ENCODE assay signal across 9 cellular contexts in the genomic region with DNA sequence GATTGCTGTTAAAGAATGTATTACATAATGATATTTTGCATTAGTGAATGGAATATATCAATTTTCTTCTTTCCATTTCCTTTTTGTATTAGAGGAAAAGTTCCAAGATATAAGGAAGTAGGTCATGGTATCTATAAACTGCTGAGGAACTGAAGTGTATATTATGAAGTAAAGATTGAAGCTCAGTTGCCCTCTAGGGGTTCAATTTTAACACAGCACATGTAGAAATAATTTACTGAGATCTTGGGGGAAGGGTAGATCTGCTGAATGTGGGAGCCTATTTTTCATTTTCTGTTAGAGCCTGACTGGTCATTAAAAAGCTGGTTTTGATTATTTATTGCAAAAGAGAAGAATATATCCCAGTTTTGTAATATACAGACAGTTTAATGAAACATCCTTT. TPM values are rescaled to one million over a fixed set of nuclear protein-coding genes. Genes with fewer than 3 reads are reported as not detected.
DNase-seq lines count a peak whose midpoint lies in the region; ATAC-seq and TF ChIP-seq lines count a peak whose summit lies in the region.
"Had no signal": no experiment of that assay in that cellular context is flagged by ENCODE, and none has a peak within 500 bp of the region (broad histone marks: within the 10 kb centered on the region; RNA-seq: fewer than 3 reads in every experiment).

No MANE protein-coding gene starts in this region.

- H3K36me3 Mint-ChIP-seq in MCF 10A (ENCODE audit: insufficient read depth, unreplicated experiment), result peaks cover 3% of the 10 kb centered on the region

- H3K27ac ChIP-seq in uterus, result no peak overlapping the region
- H3K27ac ChIP-seq: neutrophil had no signal

- DNase-seq in BE2C (no peak), NCI-H345 (lab: John Stamatoyannopoulos, UW) (peak; percentile 14), MCF 10A (ENCODE audit: unreplicated experiment) (peak; percentile 52), kidney tubule cell (ENCODE audit: low spot score) (peak; percentile 49), uterus (no peak)
- DNase-seq in stimulated activated CD4-positive, alpha-beta T cell treated with anti-CD3 and anti-CD28 coated beads, Interleukin-1b, Interleukin-23, amount 100 ng/mL, for 48 hours, result no peak

- no peaks in the 10 kb centered on the region for H3K9me3 ChIP-seq in BE2C
- no peaks in the 10 kb centered on the region for H3K9me3 ChIP-seq in uterus
- H3K9me3 ChIP-seq: neutrophil had no signal

- BruUV-seq in MCF 10A (replicated peaks; lab: Mats Ljungman, UMichigan), result no TSS peak

- H3K4me1 Mint-ChIP-seq in MCF 10A (ENCODE audit: insufficient read depth, unreplicated experiment), result peaks cover 13% of the 10 kb centered on the region

- no peak for TF ChIP-seq POLR2A in uterus (IDR thresholded peaks at IDR 0.05)

- H3K4me1 ChIP-seq in BE2C (peaks cover 2% of the 10 kb centered on the region; the same call in 1 of the 2 replicates), uterus (no peaks in the 10 kb centered on the region)

- ATAC-seq in GM18508 (IDR thresholded peaks at IDR 0.05; ENCODE audit: insufficient read depth, unreplicated experiment) (peak; percentile 79), HG02885 (IDR thresholded peaks at IDR 0.05; ENCODE audit: poor library complexity, unreplicated experiment) (peak; percentile 95)

- H3K4me3 Mint-ChIP-seq in MCF 10A (ENCODE audit: unreplicated experiment), result no peak overlapping the region

- H3K27ac Mint-ChIP-seq in MCF 10A (ENCODE audit: low read depth, unreplicated experiment), result no peak overlapping the region

- intact Hi-C loops in MCF 10A (cut with micrococcal nuclease) (loop anchor here (1.0 to 5.0 kb wide), 3 partner anchors 344 to 574 kb away; no protein-coding TSS in a partner anchor), uterus (cut with DNase I; ENCODE audit: low total_unique reads) (no loop called here)

- no peaks in the 10 kb centered on the region for H3K27me3 Mint-ChIP-seq in MCF 10A (ENCODE audit: insufficient read depth, unreplicated experiment)

- no peak overlapping the region for H3K4me3 ChIP-seq in BE2C (ENCODE audit: low read depth, low read length)
- H3K4me3 ChIP-seq in uterus, result no peak overlapping the region

- CTCF ChIA-PET in MCF 10A (lab: Yijun Ruan, JAX), result interaction anchor here (0.6 to 4.8 kb wide), 7 partner anchors 424 to 815 kb away, joined by 3 to 70 read pairs (median 4); a partner anchor contains a TSS

- H3K27me3 ChIP-seq in BE2C, result no peaks in the 10 kb centered on the region
- no peaks in the 10 kb centered on the region for H3K27me3 ChIP-seq in uterus
- H3K27me3 ChIP-seq: neutrophil had no signal

- H3K36me3 ChIP-seq in BE2C, result no peaks in the 10 kb centered on the region
- no peaks in the 10 kb centered on the region for H3K36me3 ChIP-seq in uterus
- H3K36me3 ChIP-seq: neutrophil had no signal

- no peaks in the 10 kb centered on the region for H3K9me3 Mint-ChIP-seq in MCF 10A (ENCODE audit: unreplicated experiment)

- POLR2A ChIA-PET in MCF 10A (lab: Yijun Ruan, JAX), result interaction anchor here (0.6 to 3.9 kb wide), 5 partner anchors 397 to 578 kb away, joined by 3 to 17 read pairs (median 5); a partner anchor contains a TSS

- TF ChIP-seq CTCF in BE2C (IDR thresholded peaks at IDR 0.05; ENCODE audit: low read depth, low read length) (peak; percentile 46), MCF 10A (IDR thresholded peaks at IDR 0.05; ENCODE audit: unreplicated experiment) (peak; percentile 39), uterus (IDR thresholded peaks at IDR 0.05) (peak; percentile 25 to 50 (median 32))

RNA-seq across cellular contexts. Expression of a gene that starts 45.2 kb away (rescaled TPM):
- 6.2 TPM for polyA plus RNA-seq in BE2C (2012; ENCODE audit: insufficient read depth, insufficient read length, low read depth)
- total RNA-seq in MCF 10A (2022), result 31.9 and 35.4 TPM in 2 replicates
- 10 to 100 TPM in 1 of 4 donors, 1 to 10 TPM in 3; 2.0 to 17.8 (median 3.9) TPM for total RNA-seq in uterus

Comparison
In these comparisons a context has a peak if more than half of its experiments do, and no peak if none do; other contexts are left out.
1. DNase-seq: peak in NCI-H345 (single experiment), MCF 10A (single experiment) and kidney tubule cell (single experiment); none in BE2C (single experiment), uterus (0 of 2) and stimulated activated CD4-positive, alpha-beta T cell treated with anti-CD3 and anti-CD28 coated beads, Interleukin-1b, Interleukin-23, amount 100 ng/mL, for 48 hours (single experiment).
2. Peak in every context shown above with its lines, with median percentiles within 50 percentile points of each other: CTCF ChIP-seq.